8 cellular contexts compared by ENCODE assay signal in genomic region chrX:14027031-14027430, GRCh38. TPM values are rescaled to one million over a fixed set of nuclear protein-coding genes. Genes with fewer than 3 reads are reported as not detected.
A peak's percentile ranks its signal among the peaks of the same experiment; 100 is the strongest.
DNase-seq lines count a peak whose midpoint lies in the region; ATAC-seq and TF ChIP-seq lines count a peak whose summit lies in the region.

No MANE protein-coding gene starts in this region.

- H3K9ac ChIP-seq in HUES48 (ENCODE audit: low read depth, low read length), result no peak overlapping the region

- H3K4me3 ChIP-seq in AG04450 (ENCODE audit: low read depth, low read length) (no peak overlapping the region), HUES48 (ENCODE audit: low read depth, low read length) (no peak overlapping the region), vagina (no peak overlapping the region)

- intact Hi-C loops in left ventricle myocardium superior (cut with micrococcal nuclease), result no loop called here
- intact Hi-C loops in vagina (cut with DNase I), result no loop called here

- no peaks in the 10 kb centered on the region for H3K9me3 ChIP-seq in AG04450 (ENCODE audit: control insufficient read depth, insufficient read depth, low read length)
- H3K9me3 ChIP-seq in HUES48 (ENCODE audit: control insufficient read depth, insufficient read depth, low read length), result no peaks in the 10 kb centered on the region
- H3K9me3 ChIP-seq in vagina, result no peaks in the 10 kb centered on the region

- no peak for TF ChIP-seq POLR2A in vagina (IDR thresholded peaks at IDR 0.05)

- peak; percentile 19 for ATAC-seq in left ventricle myocardium superior
- no peak for ATAC-seq in HG03460 (IDR thresholded peaks at IDR 0.05; ENCODE audit: unreplicated experiment)
- no peak for ATAC-seq in GM19035 (IDR thresholded peaks at IDR 0.05; ENCODE audit: unreplicated experiment)

- H3K4me1 ChIP-seq in HUES48 (ENCODE audit: control insufficient read depth, insufficient read depth, low read length) (peaks cover 42% of the 10 kb centered on the region), vagina (peaks cover 9% of the 10 kb centered on the region)

- CTCF ChIA-PET in AG04450 (lab: Charles Lee), result no interaction called here

- POLR2A ChIA-PET in AG04450 (lab: Yijun Ruan, JAX), result no interaction called here

- TF ChIP-seq CTCF in AG04450 (IDR thresholded peaks at IDR 0.05; ENCODE audit: low read depth, low read length), result no peak
- TF ChIP-seq CTCF in GM20000 (IDR thresholded peaks at IDR 0.05; ENCODE audit: extremely low read depth, missing control alignments), result no peak
- no peak for TF ChIP-seq CTCF in vagina (IDR thresholded peaks at IDR 0.05)

- no peak for DNase-seq in AG04450 (ENCODE audit: low read depth, low spot score)
- DNase-seq in activated naive CD4-positive, alpha-beta T cell treated with Interleukin-2 at 50 U/mL for 16 hours, result peak; percentile 28
- peak; percentile 40 for DNase-seq in left ventricle myocardium superior
- DNase-seq in GM20000 (ENCODE audit: low spot score), result no peak
- no peak for DNase-seq in vagina (ENCODE audit: extremely low spot score in 2 of 2)

- H3K36me3 ChIP-seq in HUES48 (ENCODE audit: control insufficient read depth, insufficient read depth, low read length) (no peaks in the 10 kb centered on the region; the same call in 1 of the 2 replicates), vagina (no peaks in the 10 kb centered on the region)

- H3K27ac ChIP-seq in AG04450 (ENCODE audit: low read depth, low read length) (peak overlapping the region; percentile 31), HUES48 (ENCODE audit: low read depth, low read length) (peak overlapping the region; percentile 0), vagina (no peak overlapping the region)

- H3K27me3 ChIP-seq in AG04450 (ENCODE audit: control insufficient read depth, insufficient read depth, low read length), result no peaks in the 10 kb centered on the region
- H3K27me3 ChIP-seq in HUES48 (ENCODE audit: control insufficient read depth, insufficient read depth, low read length), result no peaks in the 10 kb centered on the region
- H3K27me3 ChIP-seq in vagina, result no peaks in the 10 kb centered on the region

RNA-seq across cellular contexts. Expression of gene GEMIN8, which starts 2.7 kb away (rescaled TPM):
- 19.7 and 22.1 TPM in 2 replicates for polyA plus RNA-seq in AG04450 (2011; rRNA removed)
- 15.8 and 19.9 TPM in 2 replicates for polyA minus RNA-seq in AG04450 (2011; rRNA and poly(A)+ RNA removed)
- total RNA-seq in left ventricle myocardium superior, result 8.3 TPM
- total RNA-seq in vagina, result 16.5 TPM

Comparison
In these comparisons a context has a peak if more than half of its experiments do, and no peak if none do; other contexts are left out.
1. DNase-seq: peak in activated naive CD4-positive, alpha-beta T cell treated with Interleukin-2 at 50 U/mL for 16 hours (single experiment) and left ventricle myocardium superior (single experiment); none in AG04450 (single experiment), GM20000 (single experiment) and vagina (0 of 2).